Comparison of ENCODE assay signal across 8 cellular contexts in the genomic region with DNA sequence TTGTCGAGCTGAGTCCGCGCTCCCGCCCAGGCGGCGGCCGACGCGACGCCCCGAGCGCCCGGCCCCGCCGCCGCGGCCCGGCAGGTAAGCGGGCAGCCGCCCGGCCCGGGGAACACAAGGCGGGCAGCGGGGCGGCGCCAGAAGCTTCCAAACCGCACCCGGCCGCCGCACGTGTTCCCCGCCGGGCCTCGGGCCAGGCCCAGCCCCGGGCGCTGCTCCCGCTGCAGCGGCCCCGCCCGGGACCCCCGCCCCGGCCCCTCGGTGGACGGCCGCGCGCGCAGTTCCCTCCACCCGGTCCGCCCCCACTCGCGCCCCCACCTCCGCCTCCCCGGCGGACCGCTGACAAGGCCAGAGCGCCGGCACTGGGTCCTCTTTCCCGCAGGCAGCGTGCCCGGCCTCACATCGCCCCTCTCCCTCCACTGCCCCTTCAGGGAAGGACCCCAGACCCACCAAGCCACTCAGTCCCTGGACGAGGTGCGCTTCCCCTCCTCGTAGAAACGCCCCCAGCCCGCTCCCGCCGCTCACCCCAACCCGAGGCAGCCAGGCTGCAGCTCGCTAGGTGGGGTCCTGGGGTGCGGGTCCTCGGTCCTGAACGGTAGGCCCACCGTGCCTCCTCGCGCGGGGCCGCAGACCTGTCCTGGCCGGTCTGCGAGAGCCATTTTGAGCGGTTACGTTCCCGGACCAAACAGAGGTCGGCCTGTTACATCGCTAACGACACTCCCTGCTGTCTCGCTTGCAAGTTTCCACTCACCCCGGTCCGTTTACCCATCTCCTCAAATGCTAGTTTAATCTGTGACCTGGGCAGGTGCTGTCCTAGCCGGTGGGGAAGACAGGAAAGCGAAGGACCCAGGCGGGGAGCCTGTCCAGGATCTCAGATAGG. TPM values are rescaled to one million over a fixed set of nuclear protein-coding genes. Genes with fewer than 3 reads are reported as not detected.
DNase-seq lines count a peak whose midpoint lies in the region; ATAC-seq and TF ChIP-seq lines count a peak whose summit lies in the region.

No MANE protein-coding gene starts in this region.

- peak; percentile 26 for DNase-seq in activated T-cell treated with anti-CD3 and anti-CD28 coated beads, Interleukin-2, amount 50 U/mL, for 1 hour
- DNase-seq in germinal center (ENCODE audit: low spot score) (peak; percentile 35), progenitor cell of endocrine pancreas (ENCODE audit: low spot score, unreplicated experiment) (peak; percentile 34), NCI-H2029 treated with DMSO at 0.1 percent for 48 hours (lab: John Stamatoyannopoulos, UW) (no peak), DMS153 treated with DMSO at 0.1 percent for 48 hours (lab: John Stamatoyannopoulos, UW; ENCODE audit: unreplicated experiment) (no peak)

- no peak for TF ChIP-seq CTCF in C4-2B (conservative IDR thresholded peaks at IDR 0.05)
- no peak for TF ChIP-seq CTCF in progenitor cell of endocrine pancreas (IDR thresholded peaks at IDR 0.05; ENCODE audit: unreplicated experiment)

- H3K9me3 Mint-ChIP-seq in progenitor cell of endocrine pancreas (ENCODE audit: low read depth): no peaks in the 10 kb centered on the region

- ATAC-seq in GM19035 (IDR thresholded peaks at IDR 0.05; ENCODE audit: unreplicated experiment) (peak; percentile 17), HG03521 (IDR thresholded peaks at IDR 0.05; ENCODE audit: unreplicated experiment) (peak; percentile 24)

- peaks cover 25% of the 10 kb centered on the region for H3K4me1 Mint-ChIP-seq in progenitor cell of endocrine pancreas (ENCODE audit: low read depth)

- peak overlapping the region; percentile 96 for H3K27ac Mint-ChIP-seq in progenitor cell of endocrine pancreas

- H3K4me3 Mint-ChIP-seq in progenitor cell of endocrine pancreas (ENCODE audit: low read depth): peak overlapping the region; percentile 92

- no peaks in the 10 kb centered on the region for H3K27me3 Mint-ChIP-seq in progenitor cell of endocrine pancreas

- peak overlapping the region; percentile 99 for H3K27ac ChIP-seq in C4-2B

- H3K36me3 Mint-ChIP-seq in progenitor cell of endocrine pancreas (ENCODE audit: insufficient read depth): peaks cover 5% of the 10 kb centered on the region

RNA-seq across cellular contexts. Expression of gene WDR5, which starts 0.5 kb away (rescaled TPM):
- 46.8 and 47.0 TPM in 2 replicates for total RNA-seq in progenitor cell of endocrine pancreas

RNA-seq across cellular contexts. Expression of gene RNU6ATAC, which starts 28.0 kb away (rescaled TPM):
- total RNA-seq in progenitor cell of endocrine pancreas: 107 and 116 TPM in 2 replicates

Comparison
In these comparisons a context has a peak if more than half of its experiments do, and no peak if none do; other contexts are left out.
1. DNase-seq: peak in activated T-cell treated with anti-CD3 and anti-CD28 coated beads, Interleukin-2, amount 50 U/mL, for 1 hour (single experiment), germinal center (single experiment) and progenitor cell of endocrine pancreas (single experiment); none in NCI-H2029 treated with DMSO at 0.1 percent for 48 hours (single experiment) and DMS153 treated with DMSO at 0.1 percent for 48 hours (single experiment).